In the genomic region with DNA sequence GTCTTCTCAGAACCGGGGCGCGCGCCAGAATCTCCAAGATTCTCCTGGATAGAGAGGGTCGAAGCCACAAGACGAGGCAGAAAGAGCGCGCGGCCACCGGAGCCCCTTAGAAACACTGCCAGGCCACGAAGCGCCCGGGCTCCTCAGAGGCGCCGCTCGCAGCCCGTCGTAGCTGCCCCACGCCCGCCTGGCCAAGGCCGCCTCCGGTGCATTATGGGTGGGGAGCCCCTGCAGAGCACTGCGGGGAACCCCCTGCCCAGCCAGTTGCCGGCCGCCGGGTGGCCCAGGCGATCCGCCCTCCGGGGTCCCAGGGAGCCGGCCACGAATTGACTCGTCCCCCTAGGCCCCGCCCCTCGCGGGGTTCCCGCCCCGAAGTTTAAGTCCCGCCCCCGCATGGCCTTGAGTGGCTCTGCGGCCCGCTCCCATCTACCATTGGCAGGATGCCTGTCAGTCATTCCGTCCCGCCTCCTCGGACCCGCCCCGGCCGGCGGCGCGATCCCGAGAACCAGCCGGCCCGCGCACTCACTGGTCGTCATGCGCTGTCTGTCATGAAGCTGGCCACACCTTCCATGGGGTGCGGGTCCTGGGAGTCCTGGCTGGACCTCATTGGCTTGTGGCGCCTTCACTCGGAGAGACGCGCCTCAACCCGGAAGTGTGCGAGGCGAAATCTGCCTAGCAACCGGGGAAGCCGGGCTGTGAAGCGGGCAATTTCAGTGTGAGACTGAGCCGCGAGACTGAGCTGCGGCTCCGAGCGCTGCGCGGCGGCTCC, we compare ENCODE assay signal across 8 cellular contexts. TPM values are rescaled to one million over a fixed set of nuclear protein-coding genes. Genes with fewer than 3 reads are reported as not detected.
A peak's percentile ranks its signal among the peaks of the same experiment; 100 is the strongest.
DNase-seq lines count a peak whose midpoint lies in the region; ATAC-seq and TF ChIP-seq lines count a peak whose summit lies in the region.

No MANE protein-coding gene starts in this region.

- TF ChIP-seq CTCF in omental fat pad (IDR thresholded peaks at IDR 0.05) (no peak), thoracic aorta (IDR thresholded peaks at IDR 0.05) (peak; percentile 17)

- peaks cover 20 to 54% of the 10 kb centered on the region in 2 donors for H3K4me1 ChIP-seq in thoracic aorta (ENCODE audit: control insufficient read depth in 1 of 2, low read depth in 2 of 2)

- no peaks in the 10 kb centered on the region for H3K9me3 Mint-ChIP-seq in activated naive CD8-positive, alpha-beta T cell (ENCODE audit: low read depth)

- H3K27ac ChIP-seq in thoracic aorta = peak overlapping the region; percentile 77 to 86

- H3K4me3 Mint-ChIP-seq in activated naive CD8-positive, alpha-beta T cell = peak overlapping the region; percentile 86

- peak overlapping the region; percentile 43 for H3K27ac Mint-ChIP-seq in activated naive CD8-positive, alpha-beta T cell

- H3K36me3 ChIP-seq in thoracic aorta = no peaks in the 10 kb centered on the region

- peaks cover 39% of the 10 kb centered on the region for H3K4me1 Mint-ChIP-seq in activated naive CD8-positive, alpha-beta T cell (ENCODE audit: low read depth)

- ATAC-seq in HG02623 (IDR thresholded peaks at IDR 0.05; ENCODE audit: unreplicated experiment) = peak; percentile 91
- ATAC-seq in SK-N-SH treated with all-trans-retinoic acid at 6 μM for 48 hours = peak; percentile 99
- peak; percentile 99 for ATAC-seq in omental fat pad (ENCODE audit: low FRiP score)
- peak; percentile 95 for ATAC-seq in thoracic aorta (ENCODE audit: insufficient number of reproducible peaks, low FRiP score, low read depth)

- no peaks in the 10 kb centered on the region for H3K9me3 ChIP-seq in thoracic aorta

- no peaks in the 10 kb centered on the region for H3K27me3 ChIP-seq in thoracic aorta (replicated peaks; ENCODE audit: insufficient read depth)

- DNase-seq in NCI-H1092 treated with DMSO at 0.1 percent for 48 hours (lab: John Stamatoyannopoulos, UW) = peak; percentile 97
- DNase-seq in glomerular visceral epithelial cell (ENCODE audit: extremely low spot score) = peak; percentile 100
- DNase-seq in omental fat pad (ENCODE audit: low spot score) = peak; percentile 98
- peak; percentile 98 for DNase-seq in thoracic aorta (ENCODE audit: low spot score)

- H3K4me3 ChIP-seq in thoracic aorta = peak overlapping the region; percentile 88

- no peaks in the 10 kb centered on the region for H3K27me3 Mint-ChIP-seq in activated naive CD8-positive, alpha-beta T cell

- peak; percentile 84 for TF ChIP-seq POLR2A in GM10847 (IDR thresholded peaks at IDR 0.05; ENCODE audit: extremely low read depth, insufficient read length)

- peaks cover 4% of the 10 kb centered on the region for H3K36me3 Mint-ChIP-seq in activated naive CD8-positive, alpha-beta T cell

TF ChIP-seq in SK-N-SH treated with all-trans-retinoic acid at 6 μM for 48 hours, 23 proteins besides CTCF, POLR2A, EP300 and RAD21:
- TF ChIP-seq ZC3H10 (CRISPR knock-in tag; IDR thresholded peaks at IDR 0.05) = no peak
- TF ChIP-seq TCF4 (CRISPR knock-in tag; IDR thresholded peaks at IDR 0.05; ENCODE audit: borderline replicate concordance) = no peak
- TF ChIP-seq ZFP3 (CRISPR knock-in tag; IDR thresholded peaks at IDR 0.05) = no peak
- TF ChIP-seq, protein P1, sequence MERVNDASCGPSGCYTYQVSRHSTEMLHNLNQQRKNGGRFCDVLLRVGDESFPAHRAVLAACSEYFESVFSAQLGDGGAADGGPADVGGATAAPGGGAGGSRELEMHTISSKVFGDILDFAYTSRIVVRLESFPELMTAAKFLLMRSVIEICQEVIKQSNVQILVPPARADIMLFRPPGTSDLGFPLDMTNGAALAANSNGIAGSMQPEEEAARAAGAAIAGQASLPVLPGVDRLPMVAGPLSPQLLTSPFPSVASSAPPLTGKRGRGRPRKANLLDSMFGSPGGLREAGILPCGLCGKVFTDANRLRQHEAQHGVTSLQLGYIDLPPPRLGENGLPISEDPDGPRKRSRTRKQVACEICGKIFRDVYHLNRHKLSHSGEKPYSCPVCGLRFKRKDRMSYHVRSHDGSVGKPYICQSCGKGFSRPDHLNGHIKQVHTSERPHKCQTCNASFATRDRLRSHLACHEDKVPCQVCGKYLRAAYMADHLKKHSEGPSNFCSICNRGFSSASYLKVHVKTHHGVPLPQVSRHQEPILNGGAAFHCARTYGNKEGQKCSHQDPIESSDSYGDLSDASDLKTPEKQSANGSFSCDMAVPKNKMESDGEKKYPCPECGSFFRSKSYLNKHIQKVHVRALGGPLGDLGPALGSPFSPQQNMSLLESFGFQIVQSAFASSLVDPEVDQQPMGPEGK (CRISPR knock-in tag; IDR thresholded peaks at IDR 0.05; ENCODE audit: borderline replicate concordance) = no peak
- TF ChIP-seq CSDC2 (CRISPR knock-in tag; IDR thresholded peaks at IDR 0.05) = peak; percentile 65; the same call in 1 of the 2 replicates
- TF ChIP-seq, protein P2, sequence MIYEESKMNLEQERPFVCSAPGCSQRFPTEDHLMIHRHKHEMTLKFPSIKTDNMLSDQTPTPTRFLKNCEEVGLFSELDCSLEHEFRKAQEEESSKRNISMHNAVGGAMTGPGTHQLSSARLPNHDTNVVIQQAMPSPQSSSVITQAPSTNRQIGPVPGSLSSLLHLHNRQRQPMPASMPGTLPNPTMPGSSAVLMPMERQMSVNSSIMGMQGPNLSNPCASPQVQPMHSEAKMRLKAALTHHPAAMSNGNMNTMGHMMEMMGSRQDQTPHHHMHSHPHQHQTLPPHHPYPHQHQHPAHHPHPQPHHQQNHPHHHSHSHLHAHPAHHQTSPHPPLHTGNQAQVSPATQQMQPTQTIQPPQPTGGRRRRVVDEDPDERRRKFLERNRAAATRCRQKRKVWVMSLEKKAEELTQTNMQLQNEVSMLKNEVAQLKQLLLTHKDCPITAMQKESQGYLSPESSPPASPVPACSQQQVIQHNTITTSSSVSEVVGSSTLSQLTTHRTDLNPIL (CRISPR knock-in tag; IDR thresholded peaks at IDR 0.05; ENCODE audit: low read depth) = no peak
- no peak for TF ChIP-seq RARB (CRISPR knock-in tag; IDR thresholded peaks at IDR 0.05)
- TF ChIP-seq SNAI2 (CRISPR knock-in tag; IDR thresholded peaks at IDR 0.05) = no peak
- no peak for TF ChIP-seq ISL1 (CRISPR knock-in tag; IDR thresholded peaks at IDR 0.05)
- no peak for TF ChIP-seq BACH2 (CRISPR knock-in tag; IDR thresholded peaks at IDR 0.05; ENCODE audit: borderline replicate concordance)
- TF ChIP-seq GLIS3 (CRISPR knock-in tag; IDR thresholded peaks at IDR 0.05) = no peak
- no peak for TF ChIP-seq ESRRG (CRISPR knock-in tag; IDR thresholded peaks at IDR 0.05)
- no peak for TF ChIP-seq TOX (CRISPR knock-in tag; IDR thresholded peaks at IDR 0.05; ENCODE audit: borderline replicate concordance)
- TF ChIP-seq ZNF8 (CRISPR knock-in tag; IDR thresholded peaks at IDR 0.05) = no peak
- TF ChIP-seq, protein P3, sequence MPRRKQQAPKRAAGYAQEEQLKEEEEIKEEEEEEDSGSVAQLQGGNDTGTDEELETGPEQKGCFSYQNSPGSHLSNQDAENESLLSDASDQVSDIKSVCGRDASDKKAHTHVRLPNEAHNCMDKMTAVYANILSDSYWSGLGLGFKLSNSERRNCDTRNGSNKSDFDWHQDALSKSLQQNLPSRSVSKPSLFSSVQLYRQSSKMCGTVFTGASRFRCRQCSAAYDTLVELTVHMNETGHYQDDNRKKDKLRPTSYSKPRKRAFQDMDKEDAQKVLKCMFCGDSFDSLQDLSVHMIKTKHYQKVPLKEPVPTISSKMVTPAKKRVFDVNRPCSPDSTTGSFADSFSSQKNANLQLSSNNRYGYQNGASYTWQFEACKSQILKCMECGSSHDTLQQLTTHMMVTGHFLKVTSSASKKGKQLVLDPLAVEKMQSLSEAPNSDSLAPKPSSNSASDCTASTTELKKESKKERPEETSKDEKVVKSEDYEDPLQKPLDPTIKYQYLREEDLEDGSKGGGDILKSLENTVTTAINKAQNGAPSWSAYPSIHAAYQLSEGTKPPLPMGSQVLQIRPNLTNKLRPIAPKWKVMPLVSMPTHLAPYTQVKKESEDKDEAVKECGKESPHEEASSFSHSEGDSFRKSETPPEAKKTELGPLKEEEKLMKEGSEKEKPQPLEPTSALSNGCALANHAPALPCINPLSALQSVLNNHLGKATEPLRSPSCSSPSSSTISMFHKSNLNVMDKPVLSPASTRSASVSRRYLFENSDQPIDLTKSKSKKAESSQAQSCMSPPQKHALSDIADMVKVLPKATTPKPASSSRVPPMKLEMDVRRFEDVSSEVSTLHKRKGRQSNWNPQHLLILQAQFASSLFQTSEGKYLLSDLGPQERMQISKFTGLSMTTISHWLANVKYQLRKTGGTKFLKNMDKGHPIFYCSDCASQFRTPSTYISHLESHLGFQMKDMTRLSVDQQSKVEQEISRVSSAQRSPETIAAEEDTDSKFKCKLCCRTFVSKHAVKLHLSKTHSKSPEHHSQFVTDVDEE (CRISPR knock-in tag; IDR thresholded peaks at IDR 0.05) = peak; percentile 50; the same call in 1 of the 2 replicates
- no peak for TF ChIP-seq ARNTL (CRISPR knock-in tag; IDR thresholded peaks at IDR 0.05; ENCODE audit: borderline replicate concordance, low read depth)
- TF ChIP-seq PPARA (CRISPR knock-in tag; IDR thresholded peaks at IDR 0.05; ENCODE audit: borderline replicate concordance) = no peak
- 0 out of 2 replicates have a peak, but pooled peaks have one; percentile 11 for TF ChIP-seq ZNF70 (CRISPR knock-in tag; IDR thresholded peaks at IDR 0.05)
- no peak for TF ChIP-seq ZFP30 (CRISPR knock-in tag; IDR thresholded peaks at IDR 0.05)
- TF ChIP-seq, protein P4, sequence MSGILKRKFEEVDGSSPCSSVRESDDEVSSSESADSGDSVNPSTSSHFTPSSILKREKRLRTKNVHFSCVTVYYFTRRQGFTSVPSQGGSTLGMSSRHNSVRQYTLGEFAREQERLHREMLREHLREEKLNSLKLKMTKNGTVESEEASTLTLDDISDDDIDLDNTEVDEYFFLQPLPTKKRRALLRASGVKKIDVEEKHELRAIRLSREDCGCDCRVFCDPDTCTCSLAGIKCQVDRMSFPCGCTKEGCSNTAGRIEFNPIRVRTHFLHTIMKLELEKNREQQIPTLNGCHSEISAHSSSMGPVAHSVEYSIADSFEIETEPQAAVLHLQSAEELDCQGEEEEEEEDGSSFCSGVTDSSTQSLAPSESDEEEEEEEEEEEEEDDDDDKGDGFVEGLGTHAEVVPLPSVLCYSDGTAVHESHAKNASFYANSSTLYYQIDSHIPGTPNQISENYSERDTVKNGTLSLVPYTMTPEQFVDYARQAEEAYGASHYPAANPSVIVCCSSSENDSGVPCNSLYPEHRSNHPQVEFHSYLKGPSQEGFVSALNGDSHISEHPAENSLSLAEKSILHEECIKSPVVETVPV (CRISPR knock-in tag; IDR thresholded peaks at IDR 0.05) = no peak
- TF ChIP-seq OSR1 (CRISPR knock-in tag; IDR thresholded peaks at IDR 0.05) = no peak
TF ChIP-seq in SK-N-SH treated with all-trans-retinoic acid at 6 μM for 48 hours: peak in this region for 3.

RNA-seq across cellular contexts. Expression of a gene that starts 20.2 kb away (rescaled TPM):
- total RNA-seq in omental fat pad (10 to 100 TPM; 25.9 to 80.3 (median 35.9) TPM), thoracic aorta (10 to 100 TPM; 55.9 to 79.1 TPM)

Comparison
In these comparisons a context has a peak if more than half of its experiments do, and no peak if none do; other contexts are left out.
1. Peak in every context shown above with its lines: DNase-seq, ATAC-seq, H3K4me3 ChIP-seq and H3K27ac ChIP-seq.